ENCODE assay signal across 10 cellular contexts in genomic region chr4:121200795-121201472, GRCh38. TPM values are rescaled to one million over a fixed set of nuclear protein-coding genes. Genes with fewer than 3 reads are reported as not detected.
A peak's percentile ranks its signal among the peaks of the same experiment; 100 is the strongest.
DNase-seq lines count a peak whose midpoint lies in the region; ATAC-seq and TF ChIP-seq lines count a peak whose summit lies in the region.
"Had no signal": no experiment of that assay in that cellular context is flagged by ENCODE, and none has a peak within 500 bp of the region (broad histone marks: within the 10 kb centered on the region; RNA-seq: fewer than 3 reads in every experiment).

No MANE protein-coding gene starts in this region.

- H3K27ac ChIP-seq in spleen: peak overlapping the region in 7 of 8 donors; percentile 34 to 65 (median 55)
- no peak overlapping the region for H3K27ac ChIP-seq in tibial artery
- no peak overlapping the region for H3K27ac ChIP-seq in WERI-Rb-1
- H3K27ac ChIP-seq: transverse colon had no signal

- H3K4me1 ChIP-seq in spleen: peaks cover 0 to 23% (median 15%) of the 10 kb centered on the region in 6 donors
- no peaks in the 10 kb centered on the region for H3K4me1 ChIP-seq in tibial artery
- H3K4me1 ChIP-seq: transverse colon had no signal

- H3K4me1 Mint-ChIP-seq in activated T-cell treated with anti-CD3 and anti-CD28 coated beads, Interleukin-2, amount 50 U/mL, for 24 hours (ENCODE audit: low read depth): peaks cover 30% of the 10 kb centered on the region

- H3K4me3 Mint-ChIP-seq in activated T-cell treated with anti-CD3 and anti-CD28 coated beads, Interleukin-2, amount 50 U/mL, for 24 hours: no peak overlapping the region

- H3K36me3 Mint-ChIP-seq in activated T-cell treated with anti-CD3 and anti-CD28 coated beads, Interleukin-2, amount 50 U/mL, for 24 hours (ENCODE audit: low read depth): no peaks in the 10 kb centered on the region

- H3K9me3 Mint-ChIP-seq in activated T-cell treated with anti-CD3 and anti-CD28 coated beads, Interleukin-2, amount 50 U/mL, for 24 hours: peaks cover 1% of the 10 kb centered on the region

- H3K27me3 Mint-ChIP-seq in activated T-cell treated with anti-CD3 and anti-CD28 coated beads, Interleukin-2, amount 50 U/mL, for 24 hours: no peaks in the 10 kb centered on the region

- H3K4me3 ChIP-seq in spleen: no peak overlapping the region
- no peak overlapping the region for H3K4me3 ChIP-seq in tibial artery
- H3K4me3 ChIP-seq in WERI-Rb-1 (ENCODE audit: low read depth, low read length): no peak overlapping the region
- H3K4me3 ChIP-seq: transverse colon had no signal

- H3K27ac Mint-ChIP-seq in activated T-cell treated with anti-CD3 and anti-CD28 coated beads, Interleukin-2, amount 50 U/mL, for 24 hours: peak overlapping the region; percentile 80

- no peak for DNase-seq in activated T-cell treated with anti-CD3 and anti-CD28 coated beads, Interleukin-2, amount 50 U/mL, for 24 hours
- DNase-seq in activated T-cell treated with anti-CD3 and anti-CD28 coated beads, Interleukin-2, amount 50 U/mL, for 48 hours: no peak
- no peak for DNase-seq in spleen
- DNase-seq in activated effector memory CD4-positive, alpha-beta T cell treated with anti-CD3 and anti-CD28 coated beads, Interleukin-2, amount 50 U/mL, for 16 hours: no peak
- DNase-seq in tibial artery: no peak
- no peak for DNase-seq in WERI-Rb-1
- DNase-seq: NCI-H2107, transverse colon had no signal

- no peak for TF ChIP-seq POLR2A in spleen (IDR thresholded peaks at IDR 0.05)

- ATAC-seq in GM21619 (IDR thresholded peaks at IDR 0.05; ENCODE audit: unreplicated experiment) (peak; percentile 78), HG03442 (IDR thresholded peaks at IDR 0.05; ENCODE audit: unreplicated experiment) (peak; percentile 73)

- H3K9me3 ChIP-seq in spleen (no peaks in the 10 kb centered on the region), tibial artery (no peaks in the 10 kb centered on the region), WERI-Rb-1 (ENCODE audit: severe bottlenecking) (no peaks in the 10 kb centered on the region)
- H3K9me3 ChIP-seq: transverse colon had no signal

- 54 to 67% (median 62%) methylated on average over 3 of the region's 3 CpGs for WGBS in spleen, 5 donors

- intact Hi-C loops in spleen (cut with DNase I; ENCODE audit: low total_unique reads) (no loop called here), tibial artery (cut with DNase I; ENCODE audit: low total_unique reads) (no loop called here)

- H3K36me3 ChIP-seq in spleen (no peaks in the 10 kb centered on the region), tibial artery (no peaks in the 10 kb centered on the region), WERI-Rb-1 (no peaks in the 10 kb centered on the region)
- H3K36me3 ChIP-seq: transverse colon had no signal

- H3K27me3 ChIP-seq in spleen (replicated peaks in 1 of 7) (no peaks in the 10 kb centered on the region), tibial artery (no peaks in the 10 kb centered on the region), WERI-Rb-1 (ENCODE audit: insufficient read depth, low read depth, severe bottlenecking) (no peaks in the 10 kb centered on the region)
- H3K27me3 ChIP-seq: transverse colon had no signal

- TF ChIP-seq CTCF in spleen (IDR thresholded peaks at IDR 0.05 in 8 of 11, conservative IDR thresholded peaks at IDR 0.05 in 3 of 11) (no peak), tibial artery (IDR thresholded peaks at IDR 0.05) (no peak), WERI-Rb-1 (IDR thresholded peaks at IDR 0.05; ENCODE audit: low read depth, low read length) (no peak)

RNA-seq across cellular contexts. Expression of gene TNIP3, which starts 36.8 kb away (rescaled TPM):
- total RNA-seq in spleen: 1 to 10 TPM in 6 of 7 donors, under 1 TPM in 1; 0.79 to 3.8 (median 1.7) TPM
- under 1 TPM; 0.24 to 0.35 (median 0.26) TPM for polyA plus RNA-seq in spleen

Comparison
In these comparisons a context has a peak if more than half of its experiments do, and no peak if none do; other contexts are left out.
1. H3K27ac ChIP-seq: peak in spleen (7 of 8); none in tibial artery (0 of 2) and WERI-Rb-1 (single experiment).